ENCODE assay signal across 20 cellular contexts in the genomic region with DNA sequence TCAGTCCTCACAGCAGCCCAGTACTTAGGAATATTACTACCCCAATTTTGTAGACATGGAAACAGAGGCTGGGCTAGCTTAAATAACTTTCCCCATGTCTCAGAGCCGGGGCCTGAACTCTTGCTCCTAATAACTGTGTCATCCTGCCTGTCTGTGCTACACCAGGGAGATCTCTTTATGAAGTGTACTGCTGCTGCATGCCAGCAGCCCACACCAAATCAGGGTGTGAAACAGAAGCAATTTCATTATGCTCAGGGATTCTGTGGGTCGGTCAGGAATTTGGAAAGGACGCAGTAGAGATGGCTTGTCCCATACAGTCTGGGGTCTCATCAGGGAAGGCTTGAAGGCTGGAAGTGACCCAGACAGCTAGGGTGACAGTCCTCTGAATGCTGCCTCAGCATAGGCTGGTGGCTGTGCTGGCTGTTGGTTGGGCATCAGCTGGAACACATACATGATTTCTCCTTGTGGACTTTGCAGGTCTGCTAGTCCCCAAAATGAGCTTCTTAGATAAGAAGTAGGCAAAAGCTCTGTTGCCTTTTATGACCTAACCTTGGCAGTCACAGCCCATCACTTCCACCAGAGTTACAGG.
"Had no signal": no experiment of that assay in that cellular context is flagged by ENCODE, and none has a peak within 500 bp of the region (broad histone marks: within the 10 kb centered on the region; RNA-seq: fewer than 3 reads in every experiment).

No MANE protein-coding gene starts in this region.

- H3K27ac ChIP-seq: epithelial cell of prostate, ovary, psoas muscle, right lobe of liver, upper lobe of right lung had no signal

- ATAC-seq: activated CD4-positive, alpha-beta T cell treated with anti-CD3 and anti-CD28 coated beads for 36 hours; activated CD8-positive, alpha-beta memory T cell treated with anti-CD3 and anti-CD28 coated beads, Interleukin-2, amount 10 ng/mL, durations not matched to agents 7 days and 5 days; psoas muscle; right lobe of liver; upper lobe of right lung; WTC11 had no signal

- H3K4me1 Mint-ChIP-seq: activated CD8-positive, alpha-beta memory T cell treated with anti-CD3 and anti-CD28 coated beads, Interleukin-2, amount 10 ng/mL, durations not matched to agents 7 days and 5 days; endodermal cell; WTC11 had no signal

- H3K27me3 ChIP-seq: dorsolateral prefrontal cortex, ovary, right lobe of liver, upper lobe of right lung had no signal

- H3K4me2 ChIP-seq: smooth muscle cell had no signal

- H3K27ac Mint-ChIP-seq: activated CD8-positive, alpha-beta memory T cell treated with anti-CD3 and anti-CD28 coated beads, Interleukin-2, amount 10 ng/mL, durations not matched to agents 7 days and 5 days; endodermal cell; WTC11 had no signal

- H3K4me3 ChIP-seq: dorsolateral prefrontal cortex, ovary, psoas muscle, right lobe of liver, smooth muscle cell, thoracic aorta, upper lobe of right lung had no signal

- DNase-seq: activated CD4-positive, alpha-beta T cell treated with anti-CD3 and anti-CD28 coated beads for 36 hours; activated CD4-positive, alpha-beta T cell treated with anti-CD3 and anti-CD28 coated beads, Interleukin-2, amount 50 U/mL, for 48 hours; activated CD8-positive, alpha-beta memory T cell treated with anti-CD3 and anti-CD28 coated beads, Interleukin-2, amount 10 ng/mL, durations not matched to agents 7 days and 5 days; activated effector memory CD4-positive, alpha-beta T cell treated with Interleukin-2 at 50 U/mL for 16 hours; activated naive CD4-positive, alpha-beta T cell treated with anti-CD3 and anti-CD28 coated beads, Interleukin-2, amount 50 U/mL, for 16 hours; amniotic stem cell; dorsolateral prefrontal cortex; endodermal cell; foreskin fibroblast; glutamatergic neuron; naive B cell; ovary; psoas muscle; right lobe of liver; stimulated activated CD4-positive, alpha-beta T cell treated with anti-CD3 and anti-CD28 coated beads, Interleukin-4, amount 100 ng/mL, for 1 hour; upper lobe of right lung had no signal

- H3K36me3 ChIP-seq: ovary, right lobe of liver, thoracic aorta had no signal

- H3K4me3 Mint-ChIP-seq: activated CD4-positive, alpha-beta T cell treated with anti-CD3 and anti-CD28 coated beads for 36 hours; activated CD8-positive, alpha-beta memory T cell treated with anti-CD3 and anti-CD28 coated beads, Interleukin-2, amount 10 ng/mL, durations not matched to agents 7 days and 5 days; endodermal cell; naive B cell; WTC11 had no signal

- H3K9me3 ChIP-seq: ovary, psoas muscle, right lobe of liver, thoracic aorta, upper lobe of right lung had no signal

- H3K27me3 Mint-ChIP-seq: activated CD4-positive, alpha-beta T cell treated with anti-CD3 and anti-CD28 coated beads for 36 hours; activated CD8-positive, alpha-beta memory T cell treated with anti-CD3 and anti-CD28 coated beads, Interleukin-2, amount 10 ng/mL, durations not matched to agents 7 days and 5 days; naive B cell had no signal
